In genomic region chr2:46392561-46393351, GRCh38 we compare ENCODE assay signal across 19 cellular contexts.
DNase-seq lines count a peak whose midpoint lies in the region; ATAC-seq and TF ChIP-seq lines count a peak whose summit lies in the region.
"Had no signal": no experiment of that assay in that cellular context is flagged by ENCODE, and none has a peak within 500 bp of the region (broad histone marks: within the 10 kb centered on the region; RNA-seq: fewer than 3 reads in every experiment).

No MANE protein-coding gene starts in this region.

- no peak for TF ChIP-seq CTCF in heart left ventricle (IDR thresholded peaks at IDR 0.05)
- no peak for TF ChIP-seq CTCF in osteocyte (IDR thresholded peaks at IDR 0.05)

- H3K4me1 Mint-ChIP-seq in activated T-helper 17 cell treated with anti-CD3 and anti-CD28 coated beads, Interleukin-2, amount 50 U/mL, for 72 hours = peaks cover 3% of the 10 kb centered on the region
- no peaks in the 10 kb centered on the region for H3K4me1 Mint-ChIP-seq in osteocyte (ENCODE audit: unreplicated experiment)

- H3K36me3 Mint-ChIP-seq in activated T-helper 17 cell treated with anti-CD3 and anti-CD28 coated beads, Interleukin-2, amount 50 U/mL, for 72 hours (ENCODE audit: low read depth) = no peaks in the 10 kb centered on the region
- no peaks in the 10 kb centered on the region for H3K36me3 Mint-ChIP-seq in osteocyte (ENCODE audit: unreplicated experiment)

- DNase-seq in cardiac septum (ENCODE audit: low spot score) = peak; percentile 54
- DNase-seq in heart left ventricle = no peak
- peak; percentile 80 for DNase-seq in osteocyte (ENCODE audit: extremely low spot score, unreplicated experiment)
- no peak for DNase-seq in H4 (ENCODE audit: low spot score)
- DNase-seq in NCI-H1694 treated with DMSO at 0.1 percent for 48 hours (lab: John Stamatoyannopoulos, UW) = no peak
- DNase-seq: EL, MV-4-11, NCI-H1417, NCI-H2029, NCI-H2171 treated with DMSO at 0.1 percent for 48 hours, NCI-H446 treated with DMSO at 0.1 percent for 48 hours, OCI-M1, RPMI8226, SIG-M5 had no signal

- H3K27ac ChIP-seq in heart left ventricle = no peak overlapping the region
- H3K27ac ChIP-seq: C4-2B had no signal

- no peaks in the 10 kb centered on the region for H3K27me3 ChIP-seq in heart left ventricle

- peaks cover 22% of the 10 kb centered on the region for H3K27me3 Mint-ChIP-seq in activated T-helper 17 cell treated with anti-CD3 and anti-CD28 coated beads, Interleukin-2, amount 50 U/mL, for 72 hours
- peaks cover 57% of the 10 kb centered on the region for H3K27me3 Mint-ChIP-seq in osteocyte (ENCODE audit: unreplicated experiment)

- TF ChIP-seq POLR2A in heart left ventricle (IDR thresholded peaks at IDR 0.05) = no peak

- no peak for ATAC-seq in heart left ventricle
- ATAC-seq in activated T-helper 17 cell treated with anti-CD3 and anti-CD28 coated beads, Interleukin-2, amount 50 U/mL, for 72 hours (replicated peaks) = peak; percentile 34
- ATAC-seq in HG02973 (IDR thresholded peaks at IDR 0.05; ENCODE audit: unreplicated experiment) = no peak
- ATAC-seq: HCT116, K562 had no signal

- no peak overlapping the region for H3K4me3 ChIP-seq in heart left ventricle
- H3K4me3 ChIP-seq: K562 had no signal

- H3K9me3 Mint-ChIP-seq in activated T-helper 17 cell treated with anti-CD3 and anti-CD28 coated beads, Interleukin-2, amount 50 U/mL, for 72 hours = no peaks in the 10 kb centered on the region
- no peaks in the 10 kb centered on the region for H3K9me3 Mint-ChIP-seq in osteocyte (ENCODE audit: unreplicated experiment)

- no peak overlapping the region for H3K4me3 Mint-ChIP-seq in activated T-helper 17 cell treated with anti-CD3 and anti-CD28 coated beads, Interleukin-2, amount 50 U/mL, for 72 hours
- H3K4me3 Mint-ChIP-seq in osteocyte (ENCODE audit: unreplicated experiment) = no peak overlapping the region

- no peaks in the 10 kb centered on the region for H3K9me3 ChIP-seq in heart left ventricle

- no peak overlapping the region for H3K27ac Mint-ChIP-seq in activated T-helper 17 cell treated with anti-CD3 and anti-CD28 coated beads, Interleukin-2, amount 50 U/mL, for 72 hours
- no peak overlapping the region for H3K27ac Mint-ChIP-seq in osteocyte (ENCODE audit: unreplicated experiment)

- intact Hi-C loops in cardiac septum (cut with DNase I) = no loop called here
- intact Hi-C loops in heart left ventricle (cut with DNase I) = loop anchor here in 3 of 10 donors (5.0 to 10.0 kb wide), 3 partner anchors 52 to 65 kb away; no protein-coding TSS in a partner anchor

- peaks cover 0 to 8% (median 7%) of the 10 kb centered on the region in 9 donors for H3K36me3 ChIP-seq in heart left ventricle

- H3K4me1 ChIP-seq in heart left ventricle = peaks cover 0 to 25% (median 5%) of the 10 kb centered on the region in 12 donors

- 82 to 84% (median 82%) methylated on average over 12 of the region's 12 CpGs for WGBS in heart left ventricle, 4 donors

Comparison
In these comparisons a context has a peak if more than half of its experiments do, and no peak if none do; other contexts are left out.
1. DNase-seq: peak in cardiac septum (single experiment) and osteocyte (single experiment); none in heart left ventricle (0 of 5), H4 (single experiment) and NCI-H1694 treated with DMSO at 0.1 percent for 48 hours (single experiment).